15 cellular contexts compared by ENCODE assay signal in the genomic region with DNA sequence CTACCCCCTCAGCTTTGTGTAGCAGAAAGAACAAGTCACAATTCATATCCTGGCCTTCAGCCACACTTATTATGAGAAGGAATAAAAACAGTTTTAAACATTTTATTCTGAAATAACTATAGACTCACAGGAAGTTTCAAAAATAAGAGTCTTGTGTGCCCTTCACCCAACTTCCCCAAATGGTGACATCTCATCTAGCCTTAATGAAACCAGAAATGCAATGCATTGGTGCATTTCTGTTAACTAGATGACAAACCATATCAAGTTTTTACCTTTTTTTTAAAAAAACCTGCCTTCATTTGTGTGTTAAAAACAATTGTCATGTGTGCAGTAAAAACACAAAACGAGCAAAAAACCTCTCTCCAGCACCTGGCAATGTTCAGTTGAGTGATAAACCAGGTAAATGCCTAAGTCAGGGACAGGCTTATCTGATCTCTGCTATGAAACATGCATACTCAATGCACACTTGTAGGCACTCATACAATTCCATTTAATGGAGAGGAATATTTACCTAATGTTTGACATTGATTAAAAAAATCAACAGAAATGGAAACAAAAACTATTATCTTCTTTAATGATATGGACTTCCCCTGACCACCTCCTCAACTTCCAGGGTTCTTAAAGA. TPM values are rescaled to one million over a fixed set of nuclear protein-coding genes. Genes with fewer than 3 reads are reported as not detected.
DNase-seq lines count a peak whose midpoint lies in the region; ATAC-seq, FAIRE-seq and TF ChIP-seq lines count a peak whose summit lies in the region.
"Had no signal": no experiment of that assay in that cellular context is flagged by ENCODE, and none has a peak within 500 bp of the region (broad histone marks: within the 10 kb centered on the region; RNA-seq: fewer than 3 reads in every experiment).

No MANE protein-coding gene starts in this region.

- no peaks in the 10 kb centered on the region for H3K27me3 ChIP-seq in thoracic aorta (replicated peaks; ENCODE audit: insufficient read depth)

- no peaks in the 10 kb centered on the region for H3K9me3 ChIP-seq in thoracic aorta

- DNase-seq in KG1 (lab: John Stamatoyannopoulos, UW) (peak; percentile 21), NOMO-1 (lab: John Stamatoyannopoulos, UW; ENCODE audit: unreplicated experiment in 2 of 2) (peak; percentile 5 to 57), thoracic aorta (ENCODE audit: low spot score) (no peak), HTR-8/SVneo (ENCODE audit: insufficient read length, low spot score) (no peak), Ammon's horn (ENCODE audit: low spot score) (no peak)
- DNase-seq: DMS53, H7, NCI-H1092, NCI-H2107, NCI-H345, NCI-H526 treated with DMSO at 0.1 percent for 48 hours had no signal

- no peaks in the 10 kb centered on the region for H3K36me3 ChIP-seq in thoracic aorta

- no peak overlapping the region for H3K4me3 ChIP-seq in thoracic aorta

- ATAC-seq in thoracic aorta (ENCODE audit: insufficient number of reproducible peaks, low FRiP score, low read depth) (no peak), HG03045 (IDR thresholded peaks at IDR 0.05; ENCODE audit: unreplicated experiment) (no peak)
- ATAC-seq: Right ventricle myocardium inferior, SK-N-SH treated with all-trans-retinoic acid at 6 μM for 48 hours had no signal

- H3K4me1 ChIP-seq in thoracic aorta (ENCODE audit: control insufficient read depth in 1 of 2, low read depth in 2 of 2) = peaks cover 9 to 21% of the 10 kb centered on the region in 2 donors

- FAIRE-seq in HTR-8/SVneo (lab: Jason Lieb, UNC) = no peak

- TF ChIP-seq CTCF in thoracic aorta (IDR thresholded peaks at IDR 0.05) = no peak

- H3K27ac ChIP-seq in cingulate gyrus (ENCODE audit: low read depth, low read length) (peak overlapping the region; percentile 15), thoracic aorta (peak overlapping the region; percentile 48 to 54)

RNA-seq across cellular contexts. Expression of a gene that starts 51.5 kb away (rescaled TPM):
- total RNA-seq in thoracic aorta = 10 to 100 TPM; 14.6 to 24.9 TPM

RNA-seq across cellular contexts. Expression of a gene that starts 57.7 kb away (rescaled TPM):
- 1 to 10 TPM; 1.2 to 3.2 TPM for total RNA-seq in thoracic aorta

Comparison
In these comparisons a context has a peak if more than half of its experiments do, and no peak if none do; other contexts are left out.
1. DNase-seq: peak in KG1 (single experiment) and NOMO-1 (2 of 2); none in thoracic aorta (single experiment), HTR-8/SVneo (single experiment) and Ammon's horn (single experiment).